ENCODE assay signal across 35 cellular contexts in genomic region chr1:245917403-245917802, GRCh38.
"Had no signal": no experiment of that assay in that cellular context is flagged by ENCODE, and none has a peak within 500 bp of the region (broad histone marks: within the 10 kb centered on the region; RNA-seq: fewer than 3 reads in every experiment).

No MANE protein-coding gene starts in this region.

- DNase-seq: Karpas-422, Kasumi-1, MG63, MM.1S, MV-4-11, NCI-H1048, NCI-H1092, NCI-H1092 treated with DMSO at 0.1 percent for 48 hours, NCI-H1105, NCI-H1105 treated with DMSO at 0.1 percent for 48 hours, NCI-H1417, NCI-H1417 treated with DMSO at 0.1 percent for 48 hours, NCI-H1436, NCI-H1436 treated with DMSO at 0.1 percent for 48 hours, NCI-H146, NCI-H1694, NCI-H1694 treated with DMSO at 0.1 percent for 48 hours, NCI-H187, NCI-H187 treated with DMSO at 0.1 percent for 48 hours, NCI-H1930, NCI-H2029, NCI-H2029 treated with DMSO at 0.1 percent for 48 hours, NCI-H2081, NCI-H2081 treated with DMSO at 0.1 percent for 48 hours, NCI-H2107, NCI-H2227 treated with DMSO at 0.1 percent for 48 hours, NCI-H226, NCI-H345, NCI-H446, NCI-H446 treated with DMSO at 0.1 percent for 48 hours, NCI-H510A, NCI-H510A treated with DMSO at 0.1 percent for 48 hours, NCI-H524, NCI-H524 treated with DMSO at 0.1 percent for 48 hours, NCI-H526 had no signal

- H3K36me3 ChIP-seq: MG63 had no signal

- H3K9me3 ChIP-seq: MG63 had no signal

- H3K4me3 ChIP-seq: MG63 had no signal

- H3K27me3 ChIP-seq: MG63 had no signal
